Comparison of ENCODE assay signal across 8 cellular contexts in genomic region chr15:52078876-52079700, GRCh38. TPM values are rescaled to one million over a fixed set of nuclear protein-coding genes. Genes with fewer than 3 reads are reported as not detected.
DNase-seq lines count a peak whose midpoint lies in the region; ATAC-seq lines count a peak whose summit lies in the region.

No MANE protein-coding gene starts in this region.

- no peaks in the 10 kb centered on the region for H3K9me3 Mint-ChIP-seq in central memory CD8-positive, alpha-beta T cell

- intact Hi-C loops in left colon (cut with DNase I, micrococcal nuclease) = no loop called here

- H3K4me1 Mint-ChIP-seq in central memory CD8-positive, alpha-beta T cell = peaks cover 33% of the 10 kb centered on the region

- no peak overlapping the region for H3K4me3 Mint-ChIP-seq in central memory CD8-positive, alpha-beta T cell

- DNase-seq in NCI-H2081 (lab: John Stamatoyannopoulos, UW) (peak; percentile 50 to 55), NCI-H2081 treated with DMSO at 0.1 percent for 48 hours (lab: John Stamatoyannopoulos, UW) (no peak), NCI-H146 treated with DMSO at 0.1 percent for 48 hours (lab: John Stamatoyannopoulos, UW; ENCODE audit: unreplicated experiment) (peak; percentile 20), left colon (peak; percentile 78 to 96)
- DNase-seq in activated CD4-positive, alpha-beta T cell treated with anti-CD3 and anti-CD28 coated beads for 1 hour = peak; percentile 73
- DNase-seq in central memory CD8-positive, alpha-beta T cell (ENCODE audit: low spot score in 2 of 2) = peak; percentile 58 to 72
- peak; percentile 88 for DNase-seq in stimulated activated CD4-positive, alpha-beta T cell treated with anti-CD3 and anti-CD28 coated beads, Interleukin-4, amount 100 ng/mL, for 24 hours

- no peaks in the 10 kb centered on the region for H3K36me3 Mint-ChIP-seq in central memory CD8-positive, alpha-beta T cell (ENCODE audit: insufficient read depth)

- H3K27ac Mint-ChIP-seq in central memory CD8-positive, alpha-beta T cell (ENCODE audit: low read depth) = peak overlapping the region; percentile 45

- ATAC-seq in central memory CD8-positive, alpha-beta T cell (replicated peaks; ENCODE audit: extremely low read depth, poor library complexity, severe bottlenecking) = no peak
- ATAC-seq in left colon (peak; percentile 68), GM18873 (IDR thresholded peaks at IDR 0.05; ENCODE audit: low FRiP score, unreplicated experiment) (no peak)

- peaks cover 7% of the 10 kb centered on the region for H3K27me3 Mint-ChIP-seq in central memory CD8-positive, alpha-beta T cell

RNA-seq across cellular contexts. Expression of gene BCL2L10, which starts 33.5 kb away (rescaled TPM):
- 1 to 10 TPM in 1 of 2 donors, under 1 TPM in 1; 0.55 to 1.3 TPM for total RNA-seq in left colon
